Comparison of ENCODE assay signal across 1 cellular context in genomic region chr9:128203842-128204551, GRCh38.
TF ChIP-seq lines count a peak whose summit lies in the region.

No MANE protein-coding gene starts in this region.

TF ChIP-seq in K562, 482 proteins besides CTCF, POLR2A, EP300 and RAD21 (continued from another document and continues in another):
- TF ChIP-seq ZNF318 (IDR thresholded peaks at IDR 0.05; ENCODE audit: borderline replicate concordance in 1 of 2, low read depth in 1 of 2) (no peak), ZNF184 (CRISPR knock-in tag; IDR thresholded peaks at IDR 0.05) (no peak), COPS2 (conservative IDR thresholded peaks at IDR 0.05) (no peak), HIVEP1 (CRISPR knock-in tag; IDR thresholded peaks at IDR 0.05) (no peak), NFE2 (IDR thresholded peaks at IDR 0.05; ENCODE audit: low read depth) (no peak), CREB3L1 (IDR thresholded peaks at IDR 0.05; ENCODE audit: borderline replicate concordance, low read depth) (0 out of 2 replicates have a peak, but pooled peaks have one; percentile 22), CHD2 (IDR thresholded peaks at IDR 0.05; ENCODE audit: low read depth, low read length) (no peak), ZNF586 (CRISPR knock-in tag; conservative IDR thresholded peaks at IDR 0.05) (peak; percentile 66; the same call in 1 of the 2 replicates), MEF2A (IDR thresholded peaks at IDR 0.05; ENCODE audit: control insufficient read depth, low read depth, low read length) (no peak), ZBTB5 (IDR thresholded peaks at IDR 0.05) (no peak), ATF3 (IDR thresholded peaks at IDR 0.05) (no peak), ATF3 (CRISPR knock-in tag; conservative IDR thresholded peaks at IDR 0.05) (peak; percentile 69; the same call in 1 of the 2 replicates), ZBTB7A (IDR thresholded peaks at IDR 0.05; ENCODE audit: borderline replicate concordance, control insufficient read depth, low read depth, low read length) (no peak), SOX6 (IDR thresholded peaks at IDR 0.05) (peak; percentile 74), XRCC4 (IDR thresholded peaks at IDR 0.05; ENCODE audit: extremely low read depth, insufficient read depth, insufficient read length) (no peak), GTF3C2 (IDR thresholded peaks at IDR 0.05; ENCODE audit: borderline replicate concordance, extremely low read depth, insufficient read length) (no peak), ZNF24 (IDR thresholded peaks at IDR 0.05) (no peak), SPI1 (IDR thresholded peaks at IDR 0.05; ENCODE audit: borderline replicate concordance, low read depth, low read length) (no peak; the same call in 1 of the 2 replicates), STAT6 (CRISPR knock-in tag; IDR thresholded peaks at IDR 0.05) (0 out of 2 replicates have a peak, but pooled peaks have one; percentile 14), NFYB (IDR thresholded peaks at IDR 0.05; ENCODE audit: extremely low read depth, insufficient read length) (no peak), THRAP3 (IDR thresholded peaks at IDR 0.05; ENCODE audit: borderline replicate concordance) (no peak), GATA2 (CRISPR knock-in tag; IDR thresholded peaks at IDR 0.05) (no peak), ZNF124 (CRISPR knock-in tag; IDR thresholded peaks at IDR 0.05) (no peak), MAX (CRISPR knock-in tag; IDR thresholded peaks at IDR 0.05) (no peak), GATAD2A (IDR thresholded peaks at IDR 0.05) (no peak), ZNF277 (CRISPR knock-in tag; IDR thresholded peaks at IDR 0.05; ENCODE audit: borderline replicate concordance) (no peak), ETS1 (conservative IDR thresholded peaks at IDR 0.05; ENCODE audit: control insufficient read depth, low read depth, low read length) (no peak), HNRNPK (IDR thresholded peaks at IDR 0.05; ENCODE audit: low read depth, low read length, poor library complexity, severe bottlenecking) (no peak), CHAMP1 (IDR thresholded peaks at IDR 0.05) (no peak), ZNF584 (CRISPR knock-in tag; IDR thresholded peaks at IDR 0.05; ENCODE audit: low read depth) (no peak), ETV1 (tag; conservative IDR thresholded peaks at IDR 0.05; ENCODE audit: low read depth) (no peak)
